1 cellular context compared by ENCODE assay signal in genomic region chr15:86199467-86200145, GRCh38.
TF ChIP-seq lines count a peak whose summit lies in the region.

No MANE protein-coding gene starts in this region.

TF ChIP-seq in HepG2, 621 proteins besides CTCF, POLR2A, EP300 and RAD21 (continued from another document):
- no peak for TF ChIP-seq SRF (IDR thresholded peaks at IDR 0.05; ENCODE audit: low read depth, low read length)
